Comparison of ENCODE assay signal across 9 cellular contexts in genomic region chr3:54217828-54218227, GRCh38.
"Had no signal": no experiment of that assay in that cellular context is flagged by ENCODE, and none has a peak within 500 bp of the region (broad histone marks: within the 10 kb centered on the region; RNA-seq: fewer than 3 reads in every experiment).

No MANE protein-coding gene starts in this region.

- H3K4me1 Mint-ChIP-seq: IgD-negative memory B cell had no signal

- FAIRE-seq: H54, HepG2 had no signal

- H3K4me3 Mint-ChIP-seq: H9, HFFc6, IgD-negative memory B cell had no signal

- H3K9ac ChIP-seq: GM23248 had no signal

- H2AFZ ChIP-seq: GM23248 had no signal

- H3K27ac Mint-ChIP-seq: H9, HFFc6, IgD-negative memory B cell had no signal

- DNase-seq: GM23248, GOT3, H9, HCEC 1CT, HFFc6 had no signal

- H3K36me3 Mint-ChIP-seq: IgD-negative memory B cell had no signal

- H3K27me3 Mint-ChIP-seq: IgD-negative memory B cell had no signal

- ATAC-seq: HepG2 had no signal

- H3K4me3 ChIP-seq: GM23248 had no signal

- H3K27ac ChIP-seq: GM23248, HL-60 had no signal
